In the genomic region with DNA sequence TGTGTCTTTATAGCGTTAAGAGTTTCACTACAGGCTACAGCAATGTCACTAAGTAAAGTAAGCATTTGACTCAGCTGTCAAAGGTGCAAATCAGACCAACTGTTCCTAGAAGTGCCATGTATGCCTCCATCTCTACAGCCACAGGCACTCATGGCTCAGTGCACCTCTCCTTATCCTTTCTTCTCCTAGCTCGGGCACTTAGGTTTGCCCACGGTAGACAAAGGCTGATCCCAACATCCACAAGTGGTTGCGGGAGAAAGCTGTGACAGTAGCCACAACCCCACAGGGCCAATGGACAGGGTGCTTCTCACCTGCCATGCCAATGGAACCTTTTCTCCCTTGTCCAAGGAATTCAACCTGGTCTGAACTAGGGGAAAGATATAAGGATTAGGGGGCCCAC, we compare ENCODE assay signal across 27 cellular contexts.
"Had no signal": no experiment of that assay in that cellular context is flagged by ENCODE, and none has a peak within 500 bp of the region (broad histone marks: within the 10 kb centered on the region; RNA-seq: fewer than 3 reads in every experiment).

No MANE protein-coding gene starts in this region.

- H3K27ac Mint-ChIP-seq: stimulated activated effector memory CD8-positive, alpha-beta T cell treated with anti-CD3 and anti-CD28 coated beads, Interleukin-12 subunit alpha, Interleukin-12 subunit beta, amount 100 ng/mL, for 72 hours; stimulated activated memory B cell treated with anti-CD40 and anti-IgM and Interleukin-4, amounts not matched to agents 10 μg/mL and 1 μg/mL and 100 μg/mL, for 72 hours; stimulated activated naive B cell treated with anti-CD40 and anti-IgM and Interleukin-4, amounts not matched to agents 10 μg/mL and 1 μg/mL and 100 μg/mL, for 72 hours; stimulated activated naive CD8-positive, alpha-beta T cell treated with anti-CD3 and anti-CD28 coated beads, Interleukin-15, amount 100 ng/mL, for 72 hours; stimulated activated naive CD8-positive, alpha-beta T cell treated with anti-CD3 and anti-CD28 coated beads, Interleukin-15, Interleukin-2, amounts not matched to agents 100 ng/mL and 50 ng/mL, for 24 hours; type B pancreatic cell had no signal

- H3K36me3 Mint-ChIP-seq: stimulated activated effector memory CD8-positive, alpha-beta T cell treated with anti-CD3 and anti-CD28 coated beads, Interleukin-12 subunit alpha, Interleukin-12 subunit beta, amount 100 ng/mL, for 72 hours; stimulated activated memory B cell treated with anti-CD40 and anti-IgM and Interleukin-4, amounts not matched to agents 10 μg/mL and 1 μg/mL and 100 μg/mL, for 72 hours; type B pancreatic cell had no signal

- H3K4me1 ChIP-seq: stomach, suprapubic skin, testis, thyroid gland, tibial artery, tibial nerve, transverse colon, upper lobe of left lung, upper lobe of right lung, uterus had no signal

- H3K4me3 ChIP-seq: stomach, suprapubic skin, testis, thoracic aorta, thyroid gland, tibial artery, tibial nerve, transverse colon, upper lobe of left lung, upper lobe of right lung, uterus had no signal

- H3K9me3 ChIP-seq: suprapubic skin, testis, thyroid gland, upper lobe of right lung, uterus had no signal

- ATAC-seq: stimulated activated effector memory CD8-positive, alpha-beta T cell treated with anti-CD3 and anti-CD28 coated beads, Interleukin-12 subunit alpha, Interleukin-12 subunit beta, amount 100 ng/mL, for 72 hours; stimulated activated memory B cell treated with anti-CD40 and anti-IgM and Interleukin-4, amounts not matched to agents 10 μg/mL and 1 μg/mL and 100 μg/mL, for 72 hours; stimulated activated naive B cell treated with anti-CD40 and anti-IgM and Interleukin-4, amounts not matched to agents 10 μg/mL and 1 μg/mL and 100 μg/mL, for 72 hours; stimulated activated naive CD8-positive, alpha-beta T cell treated with anti-CD3 and anti-CD28 coated beads, Interleukin-15, amount 100 ng/mL, for 72 hours; stimulated activated naive CD8-positive, alpha-beta T cell treated with anti-CD3 and anti-CD28 coated beads, Interleukin-15, Interleukin-2, amounts not matched to agents 100 U/mL and 50 U/mL, for 24 hours; upper lobe of right lung had no signal

- H3K4me1 Mint-ChIP-seq: stimulated activated effector memory CD8-positive, alpha-beta T cell treated with anti-CD3 and anti-CD28 coated beads, Interleukin-12 subunit alpha, Interleukin-12 subunit beta, amount 100 ng/mL, for 72 hours; stimulated activated memory B cell treated with anti-CD40 and anti-IgM and Interleukin-4, amounts not matched to agents 10 μg/mL and 1 μg/mL and 100 μg/mL, for 72 hours; stimulated activated naive B cell treated with anti-CD40 and anti-IgM and Interleukin-4, amounts not matched to agents 10 μg/mL and 1 μg/mL and 100 μg/mL, for 72 hours; stimulated activated naive CD8-positive, alpha-beta T cell treated with anti-CD3 and anti-CD28 coated beads, Interleukin-15, amount 100 ng/mL, for 72 hours had no signal

- H3K4me3 Mint-ChIP-seq: stimulated activated effector memory CD8-positive, alpha-beta T cell treated with anti-CD3 and anti-CD28 coated beads, Interleukin-12 subunit alpha, Interleukin-12 subunit beta, amount 100 ng/mL, for 72 hours; stimulated activated memory B cell treated with anti-CD40 and anti-IgM and Interleukin-4, amounts not matched to agents 10 μg/mL and 1 μg/mL and 100 μg/mL, for 72 hours; stimulated activated naive B cell treated with anti-CD40 and anti-IgM and Interleukin-4, amounts not matched to agents 10 μg/mL and 1 μg/mL and 100 μg/mL, for 72 hours; stimulated activated naive CD8-positive, alpha-beta T cell treated with anti-CD3 and anti-CD28 coated beads, Interleukin-15, amount 100 ng/mL, for 72 hours; stimulated activated naive CD8-positive, alpha-beta T cell treated with anti-CD3 and anti-CD28 coated beads, Interleukin-15, Interleukin-2, amounts not matched to agents 100 ng/mL and 50 ng/mL, for 24 hours; type B pancreatic cell had no signal

- H3K27me3 ChIP-seq: stomach, suprapubic skin, testis, thyroid gland, tibial nerve, transverse colon, upper lobe of left lung, upper lobe of right lung, uterus had no signal

- H3K36me3 ChIP-seq: stomach, suprapubic skin, thoracic aorta, thyroid gland, tibial artery, tibial nerve, transverse colon, upper lobe of left lung, upper lobe of right lung, uterus had no signal

- DNase-seq: stimulated activated CD4-positive, alpha-beta T cell treated with anti-CD3 and anti-CD28 coated beads, Interleukin-2, amount 100 ng/mL, for 48 hours; stimulated activated CD4-positive, alpha-beta T cell treated with anti-CD3 and anti-CD28 coated beads, Interleukin-4, amount 100 ng/mL, for 1 hour; stimulated activated CD4-positive, alpha-beta T cell treated with anti-CD3 and anti-CD28 coated beads, Interleukin-4, amount 100 ng/mL, for 24 hours; stimulated activated CD4-positive, alpha-beta T cell treated with anti-CD3 and anti-CD28 coated beads, Interleukin-4, amount 100 ng/mL, for 4 hours; stimulated activated CD8-positive, alpha-beta memory T cell treated with anti-CD3 and anti-CD28 coated beads, Interleukin-4, amount 100 ng/mL, for 48 hours; stimulated activated naive B cell treated with anti-CD40 and anti-IgM and Interleukin-4, amounts not matched to agents 10 μg/mL and 1 μg/mL and 100 μg/mL, for 72 hours; stimulated activated naive CD4-positive, alpha-beta T cell; stimulated activated naive CD4-positive, alpha-beta T cell treated with Interleukin-2 at 50 U/mL for 16 hours; stimulated activated naive CD8-positive, alpha-beta T cell treated with anti-CD3 and anti-CD28 coated beads, Interleukin-15, amount 100 ng/mL, for 72 hours; stimulated activated naive CD8-positive, alpha-beta T cell treated with anti-CD3 and anti-CD28 coated beads, Interleukin-15, Interleukin-2, amounts not matched to agents 100 U/mL and 50 U/mL, for 24 hours; stomach; substantia nigra; testis; thyroid gland; tibial artery; transverse colon; trophoblast cell; upper lobe of left lung; upper lobe of right lung; uterus had no signal

- H3K27ac ChIP-seq: stomach, suprapubic skin, testis, thoracic aorta, thyroid gland, tibial artery, tibial nerve, transverse colon, upper lobe of left lung, upper lobe of right lung, uterus had no signal
